Comparison of ENCODE assay signal across 12 cellular contexts in genomic region chr11:118633979-118634378, GRCh38. TPM values are rescaled to one million over a fixed set of nuclear protein-coding genes. Genes with fewer than 3 reads are reported as not detected.
DNase-seq lines count a peak whose midpoint lies in the region; FAIRE-seq and TF ChIP-seq lines count a peak whose summit lies in the region.
"Had no signal": no experiment of that assay in that cellular context is flagged by ENCODE, and none has a peak within 500 bp of the region (broad histone marks: within the 10 kb centered on the region; RNA-seq: fewer than 3 reads in every experiment).

No MANE protein-coding gene starts in this region.

- TF ChIP-seq CTCF in H9 (conservative IDR thresholded peaks at IDR 0.05): no peak
- no peak for TF ChIP-seq CTCF in keratinocyte (optimal IDR thresholded peaks at IDR 0.05 in 1 of 3, IDR thresholded peaks at IDR 0.05 in 1 of 3, conservative IDR thresholded peaks at IDR 0.05 in 1 of 3; ENCODE audit: extremely low read depth in 1 of 3, insufficient read depth in 2 of 3, low read length in 3 of 3)
- no peak for TF ChIP-seq CTCF in stomach (IDR thresholded peaks at IDR 0.05)

- H4K20me1 ChIP-seq in H9 (ENCODE audit: control insufficient read depth, insufficient read depth, insufficient read length) (no peaks in the 10 kb centered on the region), keratinocyte (ENCODE audit: control insufficient read depth, extremely low read depth, insufficient read depth, low read length) (peaks cover 3% of the 10 kb centered on the region)

- H3K4ac ChIP-seq in H9 (ENCODE audit: low read depth, low read length): no peak overlapping the region

- H2BK20ac ChIP-seq in H9 (ENCODE audit: low read depth, low read length, poor library complexity, severe bottlenecking): no peak overlapping the region

- peaks cover 3% of the 10 kb centered on the region for H3K9me1 ChIP-seq in keratinocyte (ENCODE audit: control insufficient read depth, extremely low read depth, insufficient read depth, low read length)

- H3K79me2 ChIP-seq in H9 (ENCODE audit: insufficient read depth, low read length): no peaks in the 10 kb centered on the region
- no peaks in the 10 kb centered on the region for H3K79me2 ChIP-seq in keratinocyte (ENCODE audit: control insufficient read depth, insufficient read depth, low read length)

- POLR2A ChIA-PET in CD4-positive, alpha-beta memory T cell (lab: Charles Lee; ENCODE audit: partially characterized antibody): no interaction called here

- H3K27me3 ChIP-seq in H9 (ENCODE audit: insufficient read depth, low read length): no peaks in the 10 kb centered on the region
- H3K27me3 ChIP-seq in keratinocyte (ENCODE audit: control insufficient read depth, extremely low read depth, insufficient read depth, low read length): no peaks in the 10 kb centered on the region
- no peaks in the 10 kb centered on the region for H3K27me3 ChIP-seq in stomach
- no peaks in the 10 kb centered on the region for H3K27me3 ChIP-seq in CD4-positive, alpha-beta memory T cell (ENCODE audit: insufficient read depth, low read length)

- H3K4me1 ChIP-seq in H9 (ENCODE audit: insufficient read depth, low read length) (peaks cover 12% of the 10 kb centered on the region; the same call in 1 of the 2 replicates), keratinocyte (ENCODE audit: control insufficient read depth, extremely low read depth, insufficient read depth, low read length) (peaks cover 30% of the 10 kb centered on the region), stomach (peaks cover 18 to 68% (median 49%) of the 10 kb centered on the region in 4 donors)
- no peaks in the 10 kb centered on the region for H3K4me1 ChIP-seq in CD4-positive, alpha-beta memory T cell (ENCODE audit: insufficient read depth, low read length)

- H3K4me3 ChIP-seq in keratinocyte (ENCODE audit: control insufficient read depth in 2 of 3, extremely low read depth in 1 of 3, insufficient read depth in 2 of 3, low read depth in 1 of 3, low read length in 3 of 3): no peak overlapping the region
- peak overlapping the region in 2 of 4 donors; percentile 32 to 40 for H3K4me3 ChIP-seq in stomach
- H3K4me3 ChIP-seq in CD4-positive, alpha-beta memory T cell (ENCODE audit: low read length in 2 of 2): no peak overlapping the region

- peaks cover 33 to 59% (median 57%) of the 10 kb centered on the region in 3 experiments for H3K36me3 Mint-ChIP-seq in H9 (ENCODE audit: insufficient read depth in 1 of 3, low read depth in 3 of 3)
- no peaks in the 10 kb centered on the region for H3K36me3 Mint-ChIP-seq in CD4-positive, alpha-beta memory T cell
- no peaks in the 10 kb centered on the region for H3K36me3 Mint-ChIP-seq in activated CD4-positive, alpha-beta T cell treated with anti-CD3 and anti-CD28 coated beads, Interleukin-2, amount 10 ng/mL, durations not matched to agents 24 days and 14 days (ENCODE audit: low read depth)

- H3K27ac ChIP-seq in H9 (ENCODE audit: insufficient read length, low read depth, low read length) (no peak overlapping the region), keratinocyte (ENCODE audit: control insufficient read depth, insufficient read depth, low read length) (peak overlapping the region; percentile 31), stomach (peak overlapping the region in 4 of 5 donors; percentile 68 to 76 (median 74))
- no peak overlapping the region for H3K27ac ChIP-seq in CD4-positive, alpha-beta memory T cell (ENCODE audit: low read depth, low read length)

- H3K9ac ChIP-seq in H9 (ENCODE audit: extremely low read depth, insufficient read length, low read length) (no peak overlapping the region), keratinocyte (ENCODE audit: control insufficient read depth, extremely low read depth, insufficient read depth, low read length) (peak overlapping the region; percentile 49)

- H3K9me3 Mint-ChIP-seq in H9: no peaks in the 10 kb centered on the region
- H3K9me3 Mint-ChIP-seq in CD4-positive, alpha-beta memory T cell: no peaks in the 10 kb centered on the region
- no peaks in the 10 kb centered on the region for H3K9me3 Mint-ChIP-seq in activated CD4-positive, alpha-beta T cell treated with anti-CD3 and anti-CD28 coated beads, Interleukin-2, amount 10 ng/mL, durations not matched to agents 24 days and 14 days

- intact Hi-C loops in stomach (cut with DNase I; ENCODE audit: low total_unique reads): no loop called here
- intact Hi-C loops in CD4-positive, alpha-beta memory T cell (cut with micrococcal nuclease): no loop called here
- intact Hi-C loops in activated CD4-positive, alpha-beta T cell treated with anti-CD3 and anti-CD28 coated beads, Interleukin-2, amount 10 ng/mL, durations not matched to agents 24 days and 14 days (cut with micrococcal nuclease): no loop called here

- no peak overlapping the region for H4K5ac ChIP-seq in H9 (ENCODE audit: insufficient read length, low read depth, low read length)

- dilution Hi-C loops in keratinocyte (cut with MboI; ENCODE audit: extremely low pct_ligation_motif_present, low sequenced_read_pairs): no loop called here

- peak overlapping the region; percentile 67 to 79 for H3K4me3 Mint-ChIP-seq in H9
- H3K4me3 Mint-ChIP-seq in CD4-positive, alpha-beta memory T cell: no peak overlapping the region
- H3K4me3 Mint-ChIP-seq in activated CD4-positive, alpha-beta T cell treated with anti-CD3 and anti-CD28 coated beads, Interleukin-2, amount 10 ng/mL, durations not matched to agents 24 days and 14 days: no peak overlapping the region

- no peak overlapping the region for H2BK5ac ChIP-seq in H9 (ENCODE audit: insufficient read length, low read length)

- H3K36me3 ChIP-seq in keratinocyte (ENCODE audit: control insufficient read depth in 2 of 2, extremely low read depth in 1 of 2, insufficient read depth in 2 of 2, low read length in 2 of 2) (peaks cover 21 to 38% of the 10 kb centered on the region in 2 experiments), stomach (peaks cover 21 to 78% (median 45%) of the 10 kb centered on the region in 4 donors)
- no peaks in the 10 kb centered on the region for H3K36me3 ChIP-seq in CD4-positive, alpha-beta memory T cell (ENCODE audit: insufficient read depth, low read length)

- peak overlapping the region in 2 of 3 experiments; percentile 98 to 99; a peak in 3 of 7 replicates for H3K27ac Mint-ChIP-seq in H9
- no peak overlapping the region for H3K27ac Mint-ChIP-seq in CD4-positive, alpha-beta memory T cell
- H3K27ac Mint-ChIP-seq in activated CD4-positive, alpha-beta T cell treated with anti-CD3 and anti-CD28 coated beads, Interleukin-2, amount 10 ng/mL, durations not matched to agents 24 days and 14 days: no peak overlapping the region

- no peak overlapping the region for H3K23ac ChIP-seq in H9 (ENCODE audit: insufficient read length, low read depth, low read length)

- no peaks in the 10 kb centered on the region for H3K79me1 ChIP-seq in H9 (ENCODE audit: insufficient read depth, low read depth, low read length, poor library complexity, severe bottlenecking)

- H3K9me3 ChIP-seq in H9 (ENCODE audit: control insufficient read depth, low read depth, low read length) (no peaks in the 10 kb centered on the region), keratinocyte (ENCODE audit: control insufficient read depth, low read depth, low read length) (no peaks in the 10 kb centered on the region), stomach (no peaks in the 10 kb centered on the region)
- H3K9me3 ChIP-seq in CD4-positive, alpha-beta memory T cell (ENCODE audit: control insufficient read depth in 1 of 2, low read length in 2 of 2): no peaks in the 10 kb centered on the region

- H3K23me2 ChIP-seq in H9 (ENCODE audit: insufficient read length, low read depth, low read length, poor library complexity, severe bottlenecking): peaks cover 3% of the 10 kb centered on the region

- WGBS in H9 (ENCODE audit: extremely low coverage, insufficient read length, low lambda C conversion rate): no CpG with 5 or more reads among the region's 4 CpGs
- 42 to 67% (median 59%) methylated on average over 4 of the region's 4 CpGs for WGBS in stomach, 5 donors

- no peak overlapping the region for H3T11ph ChIP-seq in H9 (ENCODE audit: low read length)

- H3K4me2 ChIP-seq in H9 (ENCODE audit: insufficient read depth, insufficient read length, low read length) (peak overlapping the region; percentile 28), keratinocyte (ENCODE audit: control insufficient read depth, extremely low read depth, insufficient read depth, low read depth, low read length) (peak overlapping the region; percentile 72)

- DNase-seq in H9 (no peak), astrocyte of the hippocampus (ENCODE audit: low read depth, low spot score) (peak; percentile 60), keratinocyte (ENCODE audit: low read depth, low spot score) (no peak), stomach (no peak), hepatic stellate cell (ENCODE audit: low spot score) (no peak)
- no peak for DNase-seq in activated naive CD4-positive, alpha-beta T cell (lab: John Stamatoyannopoulos, UW)
- no peak for DNase-seq in CD4-positive, alpha-beta memory T cell
- DNase-seq in activated CD4-positive, alpha-beta T cell treated with anti-CD3 and anti-CD28 coated beads, Interleukin-2, amount 10 ng/mL, durations not matched to agents 24 days and 14 days: no peak
- DNase-seq: cortex of kidney, DND-41 had no signal

- no peak for TF ChIP-seq EP300 in stomach (IDR thresholded peaks at IDR 0.05)

- no peak for TF ChIP-seq POLR2A in stomach (IDR thresholded peaks at IDR 0.05)

- no peak overlapping the region for H2BK12ac ChIP-seq in H9 (ENCODE audit: insufficient read length, low read depth, low read length)

- H3K14ac ChIP-seq in H9 (ENCODE audit: insufficient read depth, low read length): peak overlapping the region; percentile 28; the same call in 1 of the 2 replicates

- no peak overlapping the region for H4K8ac ChIP-seq in H9 (replicated peaks; ENCODE audit: insufficient read length, low read depth, low read length)

- peak overlapping the region; percentile 37 for H3K18ac ChIP-seq in H9 (ENCODE audit: insufficient read length, low read depth, low read length)

- H3K4me1 Mint-ChIP-seq in H9: peaks cover 24 to 37% of the 10 kb centered on the region in 2 experiments
- H3K4me1 Mint-ChIP-seq in CD4-positive, alpha-beta memory T cell: peaks cover 0 to 1% (median 0%) of the 10 kb centered on the region in 4 donors
- peaks cover 4% of the 10 kb centered on the region for H3K4me1 Mint-ChIP-seq in activated CD4-positive, alpha-beta T cell treated with anti-CD3 and anti-CD28 coated beads, Interleukin-2, amount 10 ng/mL, durations not matched to agents 24 days and 14 days

- H2AK5ac ChIP-seq in H9 (ENCODE audit: insufficient read length, low read length): no peak overlapping the region

- CTCF ChIA-PET in CD4-positive, alpha-beta memory T cell (lab: Charles Lee; ENCODE audit: partially characterized antibody): no interaction called here

- no peak for FAIRE-seq in keratinocyte (lab: Jason Lieb, UNC)

- no peak overlapping the region for H2BK15ac ChIP-seq in H9 (ENCODE audit: low read depth, low read length)

- H2BK120ac ChIP-seq in H9 (ENCODE audit: low read depth, low read length, poor library complexity, severe bottlenecking): no peak overlapping the region

- no peak overlapping the region for H4K91ac ChIP-seq in H9 (ENCODE audit: insufficient read length, low read depth, low read length)

- no peak overlapping the region for H3K56ac ChIP-seq in H9 (ENCODE audit: insufficient read length, low read depth, low read length)

- H2AFZ ChIP-seq in H9 (ENCODE audit: low read length): no peak overlapping the region
- H2AFZ ChIP-seq in keratinocyte (ENCODE audit: control insufficient read depth, low read length): no peak overlapping the region

- no peaks in the 10 kb centered on the region for H3K27me3 Mint-ChIP-seq in H9 (ENCODE audit: low read depth)
- H3K27me3 Mint-ChIP-seq in CD4-positive, alpha-beta memory T cell: no peaks in the 10 kb centered on the region
- peaks cover 9% of the 10 kb centered on the region for H3K27me3 Mint-ChIP-seq in activated CD4-positive, alpha-beta T cell treated with anti-CD3 and anti-CD28 coated beads, Interleukin-2, amount 10 ng/mL, durations not matched to agents 24 days and 14 days

RNA-seq across cellular contexts. Expression of gene PHLDB1, which starts 26.6 kb away (rescaled TPM):
- total RNA-seq in H9 (2021): 55.7 and 56.0 TPM in 2 replicates
- 35.0 to 46.8 TPM (median 38.4 TPM) in 3 replicates for polyA plus RNA-seq in keratinocyte
- 7.3 TPM for polyA plus RNA-seq in keratinocyte (2011; ENCODE audit: low read depth)
- polyA plus RNA-seq in keratinocyte (2011; cell fraction: cytosol; rRNA removed): 22.1 and 33.7 TPM in 2 replicates
- polyA plus RNA-seq in keratinocyte (2011; cell fraction: nucleus; rRNA removed): 84.3 and 109 TPM in 2 replicates
- 9.4 and 52.0 TPM in 2 replicates for polyA plus RNA-seq in keratinocyte (2012; ENCODE audit: low replicate concordance)
- 61.9 to 100.0 TPM (median 61.9 TPM) in 3 replicates for polyA minus RNA-seq in keratinocyte
- polyA minus RNA-seq in keratinocyte (2011; cell fraction: cytosol; rRNA and poly(A)+ RNA removed): 73.3 TPM
- 59.3 and 72.3 TPM in 2 replicates for polyA minus RNA-seq in keratinocyte (2011; cell fraction: nucleus; rRNA and poly(A)+ RNA removed)
- 100 to 1,000 TPM in 1 of 5 donors, 10 to 100 TPM in 4; 34.4 to 291 (median 50.2) TPM for total RNA-seq in stomach
- 10 to 100 TPM; 28.4 to 43.1 (median 39.7) TPM for polyA plus RNA-seq in stomach
- total RNA-seq in CD4-positive, alpha-beta memory T cell: 1 to 10 TPM; 3.0 to 3.9 TPM
- polyA plus RNA-seq in CD4-positive, alpha-beta memory T cell: 1 to 10 TPM in 1 of 2 donors, under 1 TPM in 1; 0.34 to 1.2 TPM
- total RNA-seq in activated CD4-positive, alpha-beta T cell treated with anti-CD3 and anti-CD28 coated beads, Interleukin-2, amount 10 ng/mL, durations not matched to agents 24 days and 14 days: 1.3 and 1.7 TPM in 2 replicates

RNA-seq across cellular contexts. Expression of gene TREH, which starts 45.5 kb away (rescaled TPM):
- total RNA-seq in H9 (2021) (not detected in 2 replicates), stomach (under 1 TPM in 1 of 5 donors, not detected in 4; 0.45 TPM)
- polyA plus RNA-seq in keratinocyte (not detected in 3 replicates), stomach (1 to 10 TPM in 2 of 3 donors, under 1 TPM in 1; 0.76 to 2.2 (median 1.4) TPM)
- polyA plus RNA-seq in keratinocyte (2011; ENCODE audit: low read depth): not detected
- not detected in 2 replicates for polyA plus RNA-seq in keratinocyte (2011; cell fraction: cytosol; rRNA removed)
- not detected in 2 replicates for polyA plus RNA-seq in keratinocyte (2011; cell fraction: nucleus; rRNA removed)
- 0.03 and 0.08 TPM in 2 replicates for polyA plus RNA-seq in keratinocyte (2012; ENCODE audit: low replicate concordance)
- polyA minus RNA-seq in keratinocyte: not detected in 3 replicates
- not detected for polyA minus RNA-seq in keratinocyte (2011; cell fraction: cytosol; rRNA and poly(A)+ RNA removed)
- not detected in 2 replicates for polyA minus RNA-seq in keratinocyte (2011; cell fraction: nucleus; rRNA and poly(A)+ RNA removed)
- not detected for total RNA-seq in CD4-positive, alpha-beta memory T cell
- not detected for polyA plus RNA-seq in CD4-positive, alpha-beta memory T cell
- not detected in 2 replicates for total RNA-seq in activated CD4-positive, alpha-beta T cell treated with anti-CD3 and anti-CD28 coated beads, Interleukin-2, amount 10 ng/mL, durations not matched to agents 24 days and 14 days
- total RNA-seq: H7; T-helper 1 cell treated with Interleukin-12 subunit alpha and Interleukin-12 subunit beta and Interleukin-4 antibody, amounts not matched to agents 30 ng/mL and 1 ng/mL, for 36 hours had no signal

Comparison
In these comparisons a context has a peak if more than half of its experiments do, and no peak if none do; other contexts are left out.
1. H3K27ac ChIP-seq: peak in keratinocyte (single experiment) and stomach (4 of 5); none in H9 (single experiment) and CD4-positive, alpha-beta memory T cell (single experiment).
2. H3K27ac Mint-ChIP-seq: peak in H9 (2 of 3); none in CD4-positive, alpha-beta memory T cell (0 of 7) and activated CD4-positive, alpha-beta T cell treated with anti-CD3 and anti-CD28 coated beads, Interleukin-2, amount 10 ng/mL, durations not matched to agents 24 days and 14 days (single experiment).
3. H3K4me3 Mint-ChIP-seq: peak in H9 (2 of 2); none in CD4-positive, alpha-beta memory T cell (0 of 8) and activated CD4-positive, alpha-beta T cell treated with anti-CD3 and anti-CD28 coated beads, Interleukin-2, amount 10 ng/mL, durations not matched to agents 24 days and 14 days (single experiment).
4. RNA of gene PHLDB1, which starts 26.6 kb away (total RNA-seq): 55.7 to 56.0 TPM in H9 and 34.4 to 291 TPM in stomach; 3.0 to 3.9 TPM in CD4-positive, alpha-beta memory T cell and 1.3 to 1.7 TPM in activated CD4-positive, alpha-beta T cell treated with anti-CD3 and anti-CD28 coated beads, Interleukin-2, amount 10 ng/mL, durations not matched to agents 24 days and 14 days; every median in the first group is over 4 times any median in the second.